ENCODE assay signal across 15 cellular contexts in genomic region chr15:67070892-67071664, GRCh38. TPM values are rescaled to one million over a fixed set of nuclear protein-coding genes. Genes with fewer than 3 reads are reported as not detected.
DNase-seq lines count a peak whose midpoint lies in the region; ATAC-seq and TF ChIP-seq lines count a peak whose summit lies in the region.
"Had no signal": no experiment of that assay in that cellular context is flagged by ENCODE, and none has a peak within 500 bp of the region (broad histone marks: within the 10 kb centered on the region; RNA-seq: fewer than 3 reads in every experiment).

No MANE protein-coding gene starts in this region.

- H3K4me3 Mint-ChIP-seq in Caco-2 (ENCODE audit: unreplicated experiment) (no peak overlapping the region), neural progenitor cell (no peak overlapping the region)

- no peak overlapping the region for H3K4me3 ChIP-seq in Caco-2 (ENCODE audit: low read depth, low read length)
- no peak overlapping the region for H3K4me3 ChIP-seq in IMR-90 (ENCODE audit: insufficient read depth, low read depth, low read length)
- no peak overlapping the region for H3K4me3 ChIP-seq in neural progenitor cell
- H3K4me3 ChIP-seq: coronary artery had no signal

- no peak overlapping the region for H2AK9ac ChIP-seq in IMR-90 (replicated peaks; ENCODE audit: low read depth, low read length, poor library complexity)

- no peak overlapping the region for H2BK20ac ChIP-seq in IMR-90 (ENCODE audit: low read depth, low read length)

- intact Hi-C loops in Caco-2 (cut with micrococcal nuclease; ENCODE audit: unreplicated experiment), result no loop called here
- intact Hi-C loops in IMR-90 (cut with micrococcal nuclease), result no loop called here

- H3K4me1 ChIP-seq in Caco-2, result peaks cover 30% of the 10 kb centered on the region
- peaks cover 26% of the 10 kb centered on the region for H3K4me1 ChIP-seq in IMR-90 (ENCODE audit: control insufficient read depth, insufficient read depth, low read length)
- peaks cover 45% of the 10 kb centered on the region for H3K4me1 ChIP-seq in neural progenitor cell

- H4K91ac ChIP-seq in IMR-90 (ENCODE audit: insufficient read depth, low read depth, low read length), result no peak overlapping the region

- H3K9me3 ChIP-seq in Caco-2 (no peaks in the 10 kb centered on the region), IMR-90 (ENCODE audit: control insufficient read depth, insufficient read depth, low read length) (no peaks in the 10 kb centered on the region), neural progenitor cell (ENCODE audit: low read depth) (no peaks in the 10 kb centered on the region)

- dilution Hi-C loops in IMR-90 (cut with HindIII; ENCODE audit: low sequenced_read_pairs, unreplicated experiment), result no loop called here

- no peaks in the 10 kb centered on the region for H3K27me3 ChIP-seq in Caco-2 (replicated peaks; ENCODE audit: control insufficient read depth, insufficient read depth, low read length)
- no peaks in the 10 kb centered on the region for H3K27me3 ChIP-seq in IMR-90 (ENCODE audit: control insufficient read depth, insufficient read depth, low read length)
- no peaks in the 10 kb centered on the region for H3K27me3 ChIP-seq in neural progenitor cell

- peak overlapping the region; percentile 16 for H3K27ac Mint-ChIP-seq in Caco-2 (ENCODE audit: unreplicated experiment)
- no peak overlapping the region for H3K27ac Mint-ChIP-seq in neural progenitor cell

- H4K20me1 ChIP-seq in IMR-90 (ENCODE audit: insufficient read depth, low read length), result peaks cover 96% of the 10 kb centered on the region
- peaks cover 39% of the 10 kb centered on the region for H4K20me1 ChIP-seq in neural progenitor cell (ENCODE audit: low read depth)

- H2AK5ac ChIP-seq in IMR-90 (ENCODE audit: low read depth, low read length), result 0 out of 2 replicates have a peak overlapping the region, but pooled peaks have one; percentile 7

- peak overlapping the region; percentile 37; the same call in 1 of the 2 replicates for H3K23ac ChIP-seq in IMR-90 (ENCODE audit: low read depth, low read length)

- no peak overlapping the region for H3K56ac ChIP-seq in IMR-90 (ENCODE audit: extremely low read depth, insufficient read depth, low read length)

- H3K14ac ChIP-seq in IMR-90 (replicated peaks; ENCODE audit: low read depth, low read length), result no peak overlapping the region; the same call in 1 of the 2 replicates

- no peak overlapping the region for H3K18ac ChIP-seq in IMR-90 (ENCODE audit: low read depth, low read length)

- H3K4me1 Mint-ChIP-seq in Caco-2 (ENCODE audit: low read depth, unreplicated experiment), result peaks cover 33% of the 10 kb centered on the region
- peaks cover 56% of the 10 kb centered on the region for H3K4me1 Mint-ChIP-seq in neural progenitor cell

- POLR2A ChIA-PET in Caco-2 (lab: Charles Lee), result no interaction called here
- POLR2A ChIA-PET in IMR-90 (lab: Charles Lee; ENCODE audit: unreplicated experiment), result no interaction called here

- no peaks in the 10 kb centered on the region for H3K9me3 Mint-ChIP-seq in Caco-2 (ENCODE audit: unreplicated experiment)
- no peaks in the 10 kb centered on the region for H3K9me3 Mint-ChIP-seq in neural progenitor cell

- TF ChIP-seq CTCF in Caco-2 (IDR thresholded peaks at IDR 0.05; ENCODE audit: insufficient read depth in 1 of 2, low read depth in 1 of 2, low read length in 1 of 2, severe bottlenecking in 1 of 2, unreplicated experiment in 1 of 2), result no peak
- no peak for TF ChIP-seq CTCF in IMR-90 (conservative IDR thresholded peaks at IDR 0.05; ENCODE audit: low read depth, low read length)
- TF ChIP-seq CTCF in neural progenitor cell (IDR thresholded peaks at IDR 0.05), result no peak

- peaks cover 0 to 43% of the 10 kb centered on the region in 2 experiments; a peak in 2 of 4 replicates for H3K79me1 ChIP-seq in IMR-90 (ENCODE audit: low read depth in 1 of 2, low read length in 2 of 2)

- no peak for TF ChIP-seq POLR2A in IMR-90 (IDR thresholded peaks at IDR 0.05; ENCODE audit: low read depth, low read length)

- BruUV-seq in Caco-2 (replicated peaks; lab: Mats Ljungman, UMichigan) (no TSS peak), IMR-90 (replicated peaks; lab: Mats Ljungman, UMichigan) (no TSS peak)

- peak overlapping the region; percentile 47 for H2BK5ac ChIP-seq in IMR-90 (ENCODE audit: low read depth, low read length, poor library complexity, severe bottlenecking)

- H3K27me3 Mint-ChIP-seq in Caco-2 (ENCODE audit: insufficient read depth, unreplicated experiment) (no peaks in the 10 kb centered on the region), neural progenitor cell (ENCODE audit: insufficient read depth, low read depth) (peaks cover 9% of the 10 kb centered on the region)

- in situ Hi-C loops in IMR-90 (cut with MboI; ENCODE audit: low sequenced_read_pairs), result no loop called here

- H3K9ac ChIP-seq in IMR-90 (ENCODE audit: low read depth, low read length), result no peak overlapping the region
- H3K9ac ChIP-seq in neural progenitor cell, result no peak overlapping the region

- no peak overlapping the region for H2BK15ac ChIP-seq in IMR-90 (ENCODE audit: low read depth, low read length)

- H3K4me2 ChIP-seq in IMR-90 (ENCODE audit: low read depth, low read length) (peak overlapping the region; percentile 20), neural progenitor cell (no peak overlapping the region)

- H3K9me1 ChIP-seq in IMR-90 (ENCODE audit: insufficient read depth, low read length), result peaks cover 21% of the 10 kb centered on the region

- H3K36me3 Mint-ChIP-seq in Caco-2 (ENCODE audit: insufficient read depth, unreplicated experiment) (peaks cover 44% of the 10 kb centered on the region), neural progenitor cell (peaks cover 28% of the 10 kb centered on the region)

- no peak overlapping the region for H4K5ac ChIP-seq in IMR-90 (ENCODE audit: low read depth, low read length)

- H4K8ac ChIP-seq in IMR-90 (ENCODE audit: low read depth in 2 of 2, low read length in 2 of 2), result no peak overlapping the region

- H3K36me3 ChIP-seq in Caco-2 (ENCODE audit: control insufficient read depth, insufficient read depth, low read length) (peaks cover 1% of the 10 kb centered on the region; the same call in 1 of the 2 replicates), IMR-90 (ENCODE audit: control insufficient read depth, insufficient read depth, low read length) (peaks cover 37% of the 10 kb centered on the region), neural progenitor cell (no peaks in the 10 kb centered on the region)

- ATAC-seq in IMR-90 (ENCODE audit: low read depth) (no peak), HG03457 (IDR thresholded peaks at IDR 0.05; ENCODE audit: unreplicated experiment) (no peak), HG03097 (IDR thresholded peaks at IDR 0.05; ENCODE audit: low FRiP score, unreplicated experiment) (no peak)

- H3K27ac ChIP-seq in IMR-90 (ENCODE audit: insufficient read depth, low read length), result no peak overlapping the region; the same call in 1 of the 2 replicates
- no peak overlapping the region for H3K27ac ChIP-seq in neural progenitor cell
- H3K27ac ChIP-seq: coronary artery had no signal

- peaks cover 95% of the 10 kb centered on the region for H3K79me2 ChIP-seq in neural progenitor cell (ENCODE audit: low read depth)

- peaks cover 31% of the 10 kb centered on the region for H3F3A ChIP-seq in neural progenitor cell (ENCODE audit: low read depth)

- H2AFZ ChIP-seq in IMR-90 (replicated peaks; ENCODE audit: low read length, poor library complexity) (no peak overlapping the region), neural progenitor cell (replicated peaks) (no peak overlapping the region)

- no peak overlapping the region; the same call in 1 of the 2 replicates for H3K4ac ChIP-seq in IMR-90 (ENCODE audit: low read depth, low read length)

- DNase-seq in Caco-2 (no peak), IMR-90 (peak; percentile 11), amniotic epithelial cell (ENCODE audit: low read depth) (peak; percentile 53), neural progenitor cell (ENCODE audit: low spot score) (peak; percentile 38), hippocampal formation (lab: John Stamatoyannopoulos, UW) (no peak)
- DNase-seq: C1 segment of cervical spinal cord, DMS79 treated with DMSO at 0.1 percent for 48 hours, midbrain, MV-4-11, NCI-H2029, NCI-H510A treated with DMSO at 0.1 percent for 48 hours, nucleus accumbens had no signal

- H2BK120ac ChIP-seq in IMR-90 (ENCODE audit: low read depth, low read length), result no peak overlapping the region

- 100% methylated on average over 3 of the region's 9 CpGs; no CpG with 5 or more reads in 1 of the 2 experiments for WGBS in IMR-90 (ENCODE audit: extremely low coverage in 2 of 2, insufficient read length in 1 of 2), 2 experiments

- no peak for TF ChIP-seq RAD21 in IMR-90 (IDR thresholded peaks at IDR 0.05; ENCODE audit: low read length)

- CTCF ChIA-PET in Caco-2 (lab: Charles Lee) (no interaction called here), IMR-90 (lab: Yijun Ruan, JAX) (interaction anchor here (1.3 kb wide), 1 partner anchor 67 kb away, joined by 3 read pairs; no protein-coding TSS in a partner anchor)

TF ChIP-seq in IMR-90, 13 proteins besides CTCF, POLR2A, EP300 and RAD21:
- TF ChIP-seq RCOR1 (IDR thresholded peaks at IDR 0.05; ENCODE audit: insufficient replicate concordance, low read length), result no peak

RNA-seq across cellular contexts. Expression of gene SMAD3, which starts 5.7 kb away (rescaled TPM):
- total RNA-seq in Caco-2 (2022) (51.5 and 54.8 TPM in 2 replicates), IMR-90 (2012; rRNA removed) (71.0 and 71.1 TPM in 2 replicates), neural progenitor cell (ENCODE audit: low replicate concordance) (12.5 and 14.3 TPM in 2 replicates)
- 177 and 194 TPM in 2 replicates for polyA plus RNA-seq in IMR-90 (2012; rRNA removed)
- polyA plus RNA-seq in IMR-90 (2012; cell fraction: cytosol; rRNA removed), result 153 and 181 TPM in 2 replicates
- polyA plus RNA-seq in IMR-90 (2012; cell fraction: nucleus; rRNA removed; ENCODE audit: low replicate concordance), result 378 and 409 TPM in 2 replicates

Comparison
In these comparisons a context has a peak if more than half of its experiments do, and no peak if none do; other contexts are left out.
1. DNase-seq: peak in IMR-90 (single experiment), amniotic epithelial cell (single experiment) and neural progenitor cell (single experiment); none in Caco-2 (0 of 2) and hippocampal formation (0 of 2).